In the genomic region with DNA sequence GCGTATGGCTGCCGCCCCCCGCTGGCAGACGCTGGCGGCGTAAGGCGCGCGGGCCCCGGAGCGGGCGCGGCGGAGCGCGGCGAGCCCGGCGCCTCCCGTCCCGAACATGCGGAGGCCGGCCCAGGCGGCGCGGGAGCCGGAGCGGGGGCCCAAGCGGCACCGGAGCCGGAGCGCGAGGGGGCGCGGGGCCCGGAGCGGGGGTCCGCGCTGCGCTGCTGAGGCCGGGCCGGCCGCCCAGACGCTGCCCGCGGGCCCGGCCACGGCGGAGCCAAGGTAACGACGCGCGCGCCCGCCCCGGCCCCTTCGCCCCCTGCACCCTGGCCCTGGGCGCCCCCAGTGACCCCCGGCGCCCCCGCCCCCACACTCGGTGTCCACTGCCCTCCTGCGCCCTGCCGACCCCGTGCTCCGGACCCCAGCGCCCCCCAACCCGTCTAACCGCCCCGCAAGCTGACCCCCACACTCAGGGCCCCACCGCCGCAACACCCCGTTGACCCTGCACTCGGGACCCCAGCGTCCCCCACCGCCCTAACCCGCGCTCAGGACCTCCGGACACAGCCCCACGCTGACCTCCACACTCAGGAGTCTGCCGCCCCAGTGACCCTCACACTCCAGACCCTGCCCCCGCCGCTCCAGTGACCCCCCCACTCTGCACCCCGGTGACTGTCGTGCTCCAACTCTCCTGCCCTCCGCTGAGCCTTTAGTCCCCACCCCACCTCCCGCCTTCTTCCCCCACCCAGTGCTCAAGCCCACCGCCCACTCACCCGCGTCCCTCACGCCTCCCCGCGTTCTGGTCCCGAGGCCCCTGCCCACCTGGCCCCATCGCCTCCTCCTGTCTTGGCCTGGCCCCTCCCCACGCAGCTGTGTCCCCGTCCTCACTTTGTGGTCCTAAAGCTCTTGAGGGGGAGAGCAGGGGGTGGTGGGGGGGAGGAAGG, we compare ENCODE assay signal across 8 cellular contexts. TPM values are rescaled to one million over a fixed set of nuclear protein-coding genes. Genes with fewer than 3 reads are reported as not detected.
DNase-seq lines count a peak whose midpoint lies in the region; ATAC-seq and TF ChIP-seq lines count a peak whose summit lies in the region.

A gene (plus strand): TSS at position 27 of the 932 bp plus-strand sequence. CDS start 28,601 bp downstream, outside the sequence.

- peak; percentile 13 for TF ChIP-seq CTCF in GM12873 (IDR thresholded peaks at IDR 0.05; ENCODE audit: insufficient read depth, low read depth, low read length, missing control alignments)

- intact Hi-C loops in cardiac septum (cut with DNase I), result no loop called here

- peak; percentile 24 to 33 for DNase-seq in activated T-cell treated with anti-CD3 and anti-CD28 coated beads, Interleukin-2, amount 50 U/mL, for 48 hours
- DNase-seq in cardiac septum (ENCODE audit: low spot score) (no peak), renal cortical epithelial cell (ENCODE audit: low read depth) (no peak), Kasumi-1 (lab: John Stamatoyannopoulos, UW) (no peak), DMS79 (lab: John Stamatoyannopoulos, UW) (no peak)

- ATAC-seq in HG03196 (IDR thresholded peaks at IDR 0.05; ENCODE audit: unreplicated experiment) (peak; percentile 44), GM19351 (IDR thresholded peaks at IDR 0.05; ENCODE audit: unreplicated experiment) (no peak)

RNA-seq across cellular contexts. Expression of the gene that starts here (rescaled TPM):
- total RNA-seq in cardiac septum, result 31.4 TPM
- total RNA-seq in renal cortical epithelial cell, result 65.1 and 78.4 TPM in 2 replicates

Comparison
In these comparisons a context has a peak if more than half of its experiments do, and no peak if none do; other contexts are left out.
1. DNase-seq: peak in activated T-cell treated with anti-CD3 and anti-CD28 coated beads, Interleukin-2, amount 50 U/mL, for 48 hours (2 of 2); none in cardiac septum (single experiment), renal cortical epithelial cell (single experiment), Kasumi-1 (0 of 2) and DMS79 (single experiment).